In genomic region chr18:58501033-58501432, GRCh38 we compare ENCODE assay signal across 19 cellular contexts.
A peak's percentile ranks its signal among the peaks of the same experiment; 100 is the strongest.
DNase-seq lines count a peak whose midpoint lies in the region; ATAC-seq, FAIRE-seq and TF ChIP-seq lines count a peak whose summit lies in the region.
"Had no signal": no experiment of that assay in that cellular context is flagged by ENCODE, and none has a peak within 500 bp of the region (broad histone marks: within the 10 kb centered on the region; RNA-seq: fewer than 3 reads in every experiment).

No MANE protein-coding gene starts in this region.

- no peaks in the 10 kb centered on the region for H3K9me3 ChIP-seq in pancreas
- H3K9me3 ChIP-seq: A549, thoracic aorta had no signal

- 57 to 66% methylated on average over 4 of the region's 4 CpGs for WGBS in pancreas, 2 donors

- H3K36me3 Mint-ChIP-seq in activated naive CD8-positive, alpha-beta T cell treated with anti-CD3 and anti-CD28 coated beads for 36 hours, result no peaks in the 10 kb centered on the region

- TF ChIP-seq CTCF in pancreas (IDR thresholded peaks at IDR 0.05), result no peak

- peaks cover 17% of the 10 kb centered on the region for H3K4me1 Mint-ChIP-seq in activated naive CD8-positive, alpha-beta T cell treated with anti-CD3 and anti-CD28 coated beads for 36 hours
- H3K4me1 Mint-ChIP-seq: central memory CD8-positive, alpha-beta T cell had no signal

- H3K27me3 Mint-ChIP-seq in activated naive CD8-positive, alpha-beta T cell treated with anti-CD3 and anti-CD28 coated beads for 36 hours, result peaks cover 21% of the 10 kb centered on the region

- no peaks in the 10 kb centered on the region for H3K9me3 Mint-ChIP-seq in activated naive CD8-positive, alpha-beta T cell treated with anti-CD3 and anti-CD28 coated beads for 36 hours
- H3K9me3 Mint-ChIP-seq: activated naive CD4-positive, alpha-beta T cell treated with anti-CD3 and anti-CD28 coated beads for 36 hours; central memory CD8-positive, alpha-beta T cell; GM23338 had no signal

- H3K4me3 Mint-ChIP-seq in activated naive CD8-positive, alpha-beta T cell treated with anti-CD3 and anti-CD28 coated beads for 36 hours, result no peak overlapping the region
- H3K4me3 Mint-ChIP-seq: activated naive CD4-positive, alpha-beta T cell treated with anti-CD3 and anti-CD28 coated beads for 36 hours; central memory CD8-positive, alpha-beta T cell; GM23338 had no signal

- H3K4me3 ChIP-seq in pancreas, result no peak overlapping the region
- H3K4me3 ChIP-seq: A549, GM23338, thoracic aorta had no signal

- DNase-seq in NCI-H2171 treated with DMSO at 0.1 percent for 48 hours (lab: John Stamatoyannopoulos, UW) (peak; percentile 31), NCI-H2171 (lab: John Stamatoyannopoulos, UW) (no peak), NOMO-1 treated with DMSO at 0.1 percent for 48 hours (lab: John Stamatoyannopoulos, UW; ENCODE audit: unreplicated experiment) (peak; percentile 57), pancreas (no peak), NCI-H187 treated with DMSO at 0.1 percent for 48 hours (lab: John Stamatoyannopoulos, UW) (no peak), foreskin melanocyte (no peak)
- DNase-seq in activated naive CD8-positive, alpha-beta T cell treated with anti-CD3 and anti-CD28 coated beads for 36 hours, result no peak
- DNase-seq: activated CD4-positive, alpha-beta T cell treated with anti-CD3 and anti-CD28 coated beads, Interleukin-2, amount 50 U/mL, for 48 hours; activated naive CD4-positive, alpha-beta T cell treated with anti-CD3 and anti-CD28 coated beads for 36 hours; DMS79 treated with DMSO at 0.1 percent for 48 hours; Kasumi-1; NCI-H526 treated with DMSO at 0.1 percent for 48 hours; right cardiac atrium had no signal

- FAIRE-seq in pancreas (lab: Jason Lieb, UNC), result no peak
- FAIRE-seq: A549 had no signal

- no peaks in the 10 kb centered on the region for H3K36me3 ChIP-seq in pancreas
- H3K36me3 ChIP-seq: thoracic aorta had no signal

- intact Hi-C loops in pancreas (cut with DNase I), result no loop called here

- no peaks in the 10 kb centered on the region for H3K27me3 ChIP-seq in pancreas

- peaks cover 9 to 13% (median 10%) of the 10 kb centered on the region in 3 donors for H3K4me1 ChIP-seq in pancreas

- no peak overlapping the region for H3K27ac Mint-ChIP-seq in activated naive CD8-positive, alpha-beta T cell treated with anti-CD3 and anti-CD28 coated beads for 36 hours
- H3K27ac Mint-ChIP-seq: activated naive CD4-positive, alpha-beta T cell treated with anti-CD3 and anti-CD28 coated beads for 36 hours; GM23338 had no signal

- ATAC-seq in HG02884 (IDR thresholded peaks at IDR 0.05; ENCODE audit: unreplicated experiment) (peak; percentile 59), pancreas (peak in 3 of 4 donors; percentile 32 to 63 (median 59))
- ATAC-seq: A549, esophagus mucosa, GM23338, right cardiac atrium had no signal

- H3K27ac ChIP-seq in pancreas, result peak overlapping the region in 2 of 4 donors; percentile 56 to 58
- H3K27ac ChIP-seq: thoracic aorta had no signal

Comparison
In these comparisons a context has a peak if more than half of its experiments do, and no peak if none do; other contexts are left out.
1. DNase-seq: peak in NCI-H2171 treated with DMSO at 0.1 percent for 48 hours (single experiment) and NOMO-1 treated with DMSO at 0.1 percent for 48 hours (single experiment); none in NCI-H2171 (single experiment), pancreas (0 of 6), NCI-H187 treated with DMSO at 0.1 percent for 48 hours (single experiment), activated naive CD8-positive, alpha-beta T cell treated with anti-CD3 and anti-CD28 coated beads for 36 hours (single experiment) and foreskin melanocyte (single experiment).